ENCODE assay signal across 21 cellular contexts in genomic region chr3:22671848-22672247, GRCh38.
"Had no signal": no experiment of that assay in that cellular context is flagged by ENCODE, and none has a peak within 500 bp of the region (broad histone marks: within the 10 kb centered on the region; RNA-seq: fewer than 3 reads in every experiment).

No MANE protein-coding gene starts in this region.

- H3K36me3 Mint-ChIP-seq: naive thymus-derived CD8-positive, alpha-beta T cell; stimulated activated memory B cell treated with anti-CD40 and anti-IgM and Interleukin-4, amounts not matched to agents 10 μg/mL and 1 μg/mL and 100 μg/mL, for 72 hours had no signal

- H3K9me3 ChIP-seq: gastrocnemius medialis, mucosa of descending colon, neutrophil, spleen, tibial artery, upper lobe of left lung, uterus had no signal

- H3K27me3 Mint-ChIP-seq: naive thymus-derived CD8-positive, alpha-beta T cell; stimulated activated memory B cell treated with anti-CD40 and anti-IgM and Interleukin-4, amounts not matched to agents 10 μg/mL and 1 μg/mL and 100 μg/mL, for 72 hours; stimulated activated naive CD8-positive, alpha-beta T cell treated with anti-CD3 and anti-CD28 coated beads, Interleukin-15, Interleukin-2, amounts not matched to agents 100 ng/mL and 50 ng/mL, for 24 hours had no signal

- DNase-seq: dorsolateral prefrontal cortex; effector memory CD4-positive, alpha-beta T cell; gastrocnemius medialis; heart right ventricle; islet precursor cell; mucosa of descending colon; naive thymus-derived CD8-positive, alpha-beta T cell; posterior cingulate gyrus; spleen; stimulated activated CD4-positive, alpha-beta T cell treated with anti-CD3 and anti-CD28 coated beads, Interleukin-15, amount 100 ng/mL, for 24 hours; stimulated activated CD4-positive, alpha-beta T cell treated with anti-CD3 and anti-CD28 coated beads, Interleukin-1b, Interleukin-23, amount 100 ng/mL, for 48 hours; stimulated activated CD4-positive, alpha-beta T cell treated with anti-CD3 and anti-CD28 coated beads, Interleukin-4, amount 100 ng/mL, for 24 hours; tibial artery; upper lobe of left lung; uterus had no signal

- H3K9me3 Mint-ChIP-seq: stimulated activated memory B cell treated with anti-CD40 and anti-IgM and Interleukin-4, amounts not matched to agents 10 μg/mL and 1 μg/mL and 100 μg/mL, for 72 hours had no signal

- H3K27me3 ChIP-seq: dorsolateral prefrontal cortex, gastrocnemius medialis, heart right ventricle, neutrophil, spleen, tibial artery, upper lobe of left lung, uterus had no signal

- H3K4me3 Mint-ChIP-seq: naive thymus-derived CD8-positive, alpha-beta T cell; stimulated activated memory B cell treated with anti-CD40 and anti-IgM and Interleukin-4, amounts not matched to agents 10 μg/mL and 1 μg/mL and 100 μg/mL, for 72 hours; stimulated activated naive CD8-positive, alpha-beta T cell treated with anti-CD3 and anti-CD28 coated beads, Interleukin-15, Interleukin-2, amounts not matched to agents 100 ng/mL and 50 ng/mL, for 24 hours had no signal

- H3K4me1 Mint-ChIP-seq: naive thymus-derived CD8-positive, alpha-beta T cell; stimulated activated memory B cell treated with anti-CD40 and anti-IgM and Interleukin-4, amounts not matched to agents 10 μg/mL and 1 μg/mL and 100 μg/mL, for 72 hours had no signal

- H3K4me1 ChIP-seq: gastrocnemius medialis, heart right ventricle, spleen, tibial artery, upper lobe of left lung, uterus had no signal

- H3K27ac ChIP-seq: dorsolateral prefrontal cortex, gastrocnemius medialis, heart right ventricle, neutrophil, spleen, tibial artery, upper lobe of left lung, uterus had no signal

- ATAC-seq: esophagus mucosa; gastrocnemius medialis; heart right ventricle; left lobe of liver; mucosa of descending colon; naive thymus-derived CD8-positive, alpha-beta T cell; sciatic nerve; stimulated activated memory B cell treated with anti-CD40 and anti-IgM and Interleukin-4, amounts not matched to agents 10 μg/mL and 1 μg/mL and 100 μg/mL, for 72 hours had no signal

- H3K4me3 ChIP-seq: dorsolateral prefrontal cortex, gastrocnemius medialis, heart right ventricle, mucosa of descending colon, spleen, tibial artery, upper lobe of left lung, uterus had no signal

- H3K36me3 ChIP-seq: gastrocnemius medialis, heart right ventricle, neutrophil, spleen, tibial artery, upper lobe of left lung, uterus had no signal

- H3K27ac Mint-ChIP-seq: naive thymus-derived CD8-positive, alpha-beta T cell; stimulated activated memory B cell treated with anti-CD40 and anti-IgM and Interleukin-4, amounts not matched to agents 10 μg/mL and 1 μg/mL and 100 μg/mL, for 72 hours; stimulated activated naive CD8-positive, alpha-beta T cell treated with anti-CD3 and anti-CD28 coated beads, Interleukin-15, Interleukin-2, amounts not matched to agents 100 ng/mL and 50 ng/mL, for 24 hours had no signal
